ENCODE assay signal across 8 cellular contexts in genomic region chr16:48608871-48609452, GRCh38. TPM values are rescaled to one million over a fixed set of nuclear protein-coding genes. Genes with fewer than 3 reads are reported as not detected.
DNase-seq lines count a peak whose midpoint lies in the region; ATAC-seq and TF ChIP-seq lines count a peak whose summit lies in the region.

No MANE protein-coding gene starts in this region.

- peak overlapping the region; percentile 87 to 99 (median 96) for H3K27ac ChIP-seq in stomach

- H3K36me3 ChIP-seq in iPS-15b (ENCODE audit: control insufficient read depth, insufficient read depth, low read length) (no peaks in the 10 kb centered on the region), stomach (no peaks in the 10 kb centered on the region)

- H3K9me3 ChIP-seq in iPS-15b (ENCODE audit: control insufficient read depth, insufficient read depth, low read length) = no peaks in the 10 kb centered on the region
- no peaks in the 10 kb centered on the region for H3K9me3 ChIP-seq in stomach
- no peaks in the 10 kb centered on the region for H3K9me3 ChIP-seq in T-helper 17 cell (ENCODE audit: control insufficient read depth, low read length, poor library complexity, severe bottlenecking)

- H3K27me3 Mint-ChIP-seq in activated CD4-positive, alpha-beta memory T cell treated with anti-CD3 and anti-CD28 coated beads, Interleukin-2, amount 10 ng/mL, durations not matched to agents 7 days and 5 days = no peaks in the 10 kb centered on the region
- H3K27me3 Mint-ChIP-seq in T-helper 17 cell = no peaks in the 10 kb centered on the region

- WGBS in stomach, 5 donors = 22 to 35% (median 28%) methylated on average over 25 of the region's 25 CpGs

- H3K4me1 ChIP-seq in iPS-15b (ENCODE audit: control insufficient read depth, insufficient read depth, low read length) (peaks cover 20% of the 10 kb centered on the region), stomach (peaks cover 44 to 83% (median 51%) of the 10 kb centered on the region in 4 donors)

- no peaks in the 10 kb centered on the region for H3K9me3 Mint-ChIP-seq in activated CD4-positive, alpha-beta memory T cell treated with anti-CD3 and anti-CD28 coated beads, Interleukin-2, amount 10 ng/mL, durations not matched to agents 7 days and 5 days

- peak overlapping the region; percentile 41 for H3K9ac ChIP-seq in iPS-15b (ENCODE audit: low read depth, low read length)

- TF ChIP-seq POLR2A in stomach (IDR thresholded peaks at IDR 0.05) = no peak

- ATAC-seq in GM18520 (IDR thresholded peaks at IDR 0.05; ENCODE audit: unreplicated experiment) (no peak), T-helper 17 cell (no peak)

- H3K36me3 Mint-ChIP-seq in activated CD4-positive, alpha-beta memory T cell treated with anti-CD3 and anti-CD28 coated beads, Interleukin-2, amount 10 ng/mL, durations not matched to agents 7 days and 5 days (ENCODE audit: low read depth) = peaks cover 9% of the 10 kb centered on the region
- H3K36me3 Mint-ChIP-seq in T-helper 17 cell (ENCODE audit: low read depth) = no peaks in the 10 kb centered on the region

- CTCF ChIA-PET in activated CD4-positive, alpha-beta memory T cell treated with anti-CD3 and anti-CD28 coated beads, Interleukin-2, amount 10 ng/mL, durations not matched to agents 7 days and 5 days (lab: Charles Lee) = interaction anchor here (0.7 to 9.8 kb wide), 2 partner anchors 14 to 1635 kb away, joined by 3 to 143 read pairs; partner anchors contain the start of gene DNAJA2

- H3K27ac Mint-ChIP-seq in activated CD4-positive, alpha-beta memory T cell treated with anti-CD3 and anti-CD28 coated beads, Interleukin-2, amount 10 ng/mL, durations not matched to agents 7 days and 5 days = no peak overlapping the region
- H3K27ac Mint-ChIP-seq in T-helper 17 cell = no peak overlapping the region

- no peak overlapping the region for H3K4me3 Mint-ChIP-seq in activated CD4-positive, alpha-beta memory T cell treated with anti-CD3 and anti-CD28 coated beads, Interleukin-2, amount 10 ng/mL, durations not matched to agents 7 days and 5 days
- H3K4me3 Mint-ChIP-seq in T-helper 17 cell = no peak overlapping the region

- H3K27me3 ChIP-seq in iPS-15b (ENCODE audit: control insufficient read depth, insufficient read depth, low read length) = no peaks in the 10 kb centered on the region
- no peaks in the 10 kb centered on the region for H3K27me3 ChIP-seq in stomach

- no peak for TF ChIP-seq CTCF in stomach (IDR thresholded peaks at IDR 0.05)

- intact Hi-C loops in stomach (cut with DNase I; ENCODE audit: low total_unique reads) = no loop called here

- no peak for TF ChIP-seq EP300 in stomach (IDR thresholded peaks at IDR 0.05)

- H3K4me3 ChIP-seq in iPS-15b (ENCODE audit: low read depth, low read length) (peak overlapping the region; percentile 84), stomach (peak overlapping the region; percentile 86 to 98 (median 96))

- H3K4me1 Mint-ChIP-seq in activated CD4-positive, alpha-beta memory T cell treated with anti-CD3 and anti-CD28 coated beads, Interleukin-2, amount 10 ng/mL, durations not matched to agents 7 days and 5 days = peaks cover 43% of the 10 kb centered on the region
- H3K4me1 Mint-ChIP-seq in T-helper 17 cell = peaks cover 40% of the 10 kb centered on the region

- POLR2A ChIA-PET in activated CD4-positive, alpha-beta memory T cell treated with anti-CD3 and anti-CD28 coated beads, Interleukin-2, amount 10 ng/mL, durations not matched to agents 7 days and 5 days (lab: Charles Lee) = interaction anchor here (0.9 to 4.8 kb wide), 9 partner anchors 8 to 243 kb away, joined by 5 to 62 read pairs (median 6); partner anchors contain the start of gene SIAH1

- DNase-seq in NCI-H82 (lab: John Stamatoyannopoulos, UW) (peak; percentile 53), NCI-H82 treated with DMSO at 0.1 percent for 48 hours (lab: John Stamatoyannopoulos, UW; ENCODE audit: unreplicated experiment) (no peak), stomach (peak; percentile 21), SK-N-DZ (ENCODE audit: low spot score) (no peak), T-helper 17 cell (no peak)
- DNase-seq in activated CD4-positive, alpha-beta memory T cell treated with anti-CD3 and anti-CD28 coated beads, Interleukin-2, amount 10 ng/mL, durations not matched to agents 7 days and 5 days = peak; percentile 49

RNA-seq across cellular contexts. Expression of gene N4BP1, which starts 1.0 kb away (rescaled TPM):
- 100 to 1,000 TPM; 106 to 109 TPM for total RNA-seq in activated CD4-positive, alpha-beta memory T cell treated with anti-CD3 and anti-CD28 coated beads, Interleukin-2, amount 10 ng/mL, durations not matched to agents 7 days and 5 days
- total RNA-seq in stomach (10 to 100 TPM in 4 of 5 donors, 1 to 10 TPM in 1; 6.4 to 54.3 (median 40.6) TPM), T-helper 17 cell (100 to 1,000 TPM in 1 of 2 donors, 10 to 100 TPM in 1; 76.1 to 108 TPM)
- polyA plus RNA-seq in stomach = 1 to 10 TPM; 6.7 to 8.5 (median 7.6) TPM
- 14.8 and 24.1 TPM in 2 replicates for polyA plus RNA-seq in SK-N-DZ (2014; cell fraction: cytosol; rRNA removed)
- 9.7 and 14.6 TPM in 2 replicates for polyA plus RNA-seq in SK-N-DZ (2014; cell fraction: nucleus; rRNA removed)

Comparison
In these comparisons a context has a peak if more than half of its experiments do, and no peak if none do; other contexts are left out.
1. DNase-seq: peak in NCI-H82 (single experiment), activated CD4-positive, alpha-beta memory T cell treated with anti-CD3 and anti-CD28 coated beads, Interleukin-2, amount 10 ng/mL, durations not matched to agents 7 days and 5 days (single experiment) and stomach (single experiment); none in NCI-H82 treated with DMSO at 0.1 percent for 48 hours (single experiment), SK-N-DZ (single experiment) and T-helper 17 cell (0 of 3).